In the genomic region with DNA sequence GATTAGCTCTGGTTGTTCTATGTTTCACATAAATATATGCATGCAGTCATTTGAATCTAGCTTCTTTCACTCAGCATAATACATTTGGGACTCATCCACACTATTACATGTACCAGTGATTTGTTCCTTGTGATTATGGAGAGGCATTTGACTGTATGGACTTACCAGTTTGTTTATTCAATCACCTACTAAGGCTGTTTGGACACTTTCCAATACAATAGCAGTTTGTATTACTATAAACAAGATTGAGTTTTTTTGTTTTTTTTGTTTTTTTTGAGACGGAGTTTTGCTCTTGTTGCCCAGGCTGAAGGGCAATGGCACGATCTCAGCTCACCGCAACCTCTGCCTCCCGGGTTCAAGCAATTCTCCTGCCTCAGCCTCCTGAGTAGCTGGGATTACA, we compare ENCODE assay signal across 14 cellular contexts.
A peak's percentile ranks its signal among the peaks of the same experiment; 100 is the strongest.
DNase-seq lines count a peak whose midpoint lies in the region; ATAC-seq and TF ChIP-seq lines count a peak whose summit lies in the region.
"Had no signal": no experiment of that assay in that cellular context is flagged by ENCODE, and none has a peak within 500 bp of the region (broad histone marks: within the 10 kb centered on the region; RNA-seq: fewer than 3 reads in every experiment).

No MANE protein-coding gene starts in this region.

- peak; percentile 55 for DNase-seq in ELR (ENCODE audit: low read depth)
- DNase-seq in WTC11 (ENCODE audit: low spot score), result no peak
- DNase-seq in psoas muscle, result no peak
- DNase-seq in erythroblast (lab: John Stamatoyannopoulos, UW), result no peak
- no peak for DNase-seq in effector memory CD4-positive, alpha-beta T cell
- no peak for DNase-seq in AG08395 (ENCODE audit: low spot score)
- DNase-seq: C1 segment of cervical spinal cord, H7, NCI-H1436, NCI-H2029 treated with DMSO at 0.1 percent for 48 hours, PC-9 had no signal

- ATAC-seq in WTC11 (no peak), psoas muscle (no peak)
- ATAC-seq: K562 had no signal

- H3K4me3 ChIP-seq in HEK293 (ENCODE audit: low read depth, low read length) (no peak overlapping the region), psoas muscle (no peak overlapping the region)
- H3K4me3 ChIP-seq in effector memory CD4-positive, alpha-beta T cell (ENCODE audit: insufficient read depth, low read depth, low read length, poor library complexity, severe bottlenecking), result no peak overlapping the region
- H3K4me3 ChIP-seq: K562, PC-9 had no signal

- 90 to 98% (median 98%) methylated on average over 3 to 4 of the region's 4 CpGs for WGBS in psoas muscle, 3 donors

- H3K9me3 ChIP-seq in HEK293 (ENCODE audit: control insufficient read depth, insufficient read depth, low read depth, low read length), result no peaks in the 10 kb centered on the region
- H3K9me3 ChIP-seq in psoas muscle, result no peaks in the 10 kb centered on the region
- no peaks in the 10 kb centered on the region for H3K9me3 ChIP-seq in effector memory CD4-positive, alpha-beta T cell (ENCODE audit: control insufficient read depth, low read length)

- no peaks in the 10 kb centered on the region for H3K27me3 Mint-ChIP-seq in WTC11 (ENCODE audit: low read depth)

- peaks cover 22% of the 10 kb centered on the region for H3K4me1 ChIP-seq in HEK293 (ENCODE audit: control insufficient read depth, insufficient read depth, low read length)
- H3K4me1 ChIP-seq in psoas muscle, result peaks cover 68% of the 10 kb centered on the region
- no peaks in the 10 kb centered on the region for H3K4me1 ChIP-seq in effector memory CD4-positive, alpha-beta T cell (ENCODE audit: control insufficient read depth, insufficient read depth, low read length, poor library complexity, severe bottlenecking)

- peak overlapping the region; percentile 34; the same call in 1 of the 2 replicates for H3K27ac Mint-ChIP-seq in WTC11

- no peak for TF ChIP-seq POLR2A in erythroblast (IDR thresholded peaks at IDR 0.05; ENCODE audit: low read length)

- H3K36me3 Mint-ChIP-seq in WTC11, result no peaks in the 10 kb centered on the region

- CTCF ChIA-PET in HEK293 (lab: Yijun Ruan, JAX) (interaction anchor here (0.6 to 2.2 kb wide), 3 partner anchors 8 to 48 kb away, joined by 3 to 6 read pairs (median 3); no protein-coding TSS in a partner anchor), WTC11 (lab: Charles Lee) (interaction anchor here (1.6 kb wide), 1 partner anchor 91 kb away, joined by 5 read pairs; no protein-coding TSS in a partner anchor)

- no peaks in the 10 kb centered on the region for H3K27me3 ChIP-seq in psoas muscle (ENCODE audit: insufficient read depth in 3 of 3, low read length in 2 of 3)
- no peaks in the 10 kb centered on the region for H3K27me3 ChIP-seq in effector memory CD4-positive, alpha-beta T cell (replicated peaks; ENCODE audit: control insufficient read depth, insufficient read depth, low read length, poor library complexity, severe bottlenecking)

- TF ChIP-seq CTCF in HEK293 (tag by site-specific recombination; IDR thresholded peaks at IDR 0.05) (no peak), WTC11 (IDR thresholded peaks at IDR 0.05) (no peak), psoas muscle (IDR thresholded peaks at IDR 0.05) (no peak)

- peaks cover 79% of the 10 kb centered on the region for H3K4me1 Mint-ChIP-seq in WTC11

- intact Hi-C loops in psoas muscle (cut with DNase I), result no loop called here

- H3K9me3 Mint-ChIP-seq in WTC11, result no peaks in the 10 kb centered on the region

- no peak overlapping the region for H3K27ac ChIP-seq in HEK293 (ENCODE audit: extremely low read depth, low read depth, low read length)
- peak overlapping the region; percentile 71 for H3K27ac ChIP-seq in psoas muscle
- H3K27ac ChIP-seq in effector memory CD4-positive, alpha-beta T cell (ENCODE audit: insufficient read depth, low read length, poor library complexity, severe bottlenecking), result no peak overlapping the region
- H3K27ac ChIP-seq: HL-60, PC-9 had no signal

- no peaks in the 10 kb centered on the region for H3K36me3 ChIP-seq in HEK293 (ENCODE audit: control insufficient read depth in 2 of 2, insufficient read depth in 1 of 2, low read length in 2 of 2)
- no peaks in the 10 kb centered on the region for H3K36me3 ChIP-seq in psoas muscle (ENCODE audit: insufficient read depth in 1 of 2, low read depth in 1 of 2)
- no peaks in the 10 kb centered on the region for H3K36me3 ChIP-seq in effector memory CD4-positive, alpha-beta T cell (ENCODE audit: control insufficient read depth, insufficient read depth, low read length)

- POLR2A ChIA-PET in HEK293 (lab: Yijun Ruan, JAX), result no interaction called here
- POLR2A ChIA-PET in WTC11 (lab: Charles Lee), result no interaction called here

- H3K4me3 Mint-ChIP-seq in WTC11, result no peak overlapping the region

TF ChIP-seq in HEK293, 187 proteins besides CTCF, POLR2A, EP300 and RAD21 (continues in another document):
- TF ChIP-seq, protein P1, sequence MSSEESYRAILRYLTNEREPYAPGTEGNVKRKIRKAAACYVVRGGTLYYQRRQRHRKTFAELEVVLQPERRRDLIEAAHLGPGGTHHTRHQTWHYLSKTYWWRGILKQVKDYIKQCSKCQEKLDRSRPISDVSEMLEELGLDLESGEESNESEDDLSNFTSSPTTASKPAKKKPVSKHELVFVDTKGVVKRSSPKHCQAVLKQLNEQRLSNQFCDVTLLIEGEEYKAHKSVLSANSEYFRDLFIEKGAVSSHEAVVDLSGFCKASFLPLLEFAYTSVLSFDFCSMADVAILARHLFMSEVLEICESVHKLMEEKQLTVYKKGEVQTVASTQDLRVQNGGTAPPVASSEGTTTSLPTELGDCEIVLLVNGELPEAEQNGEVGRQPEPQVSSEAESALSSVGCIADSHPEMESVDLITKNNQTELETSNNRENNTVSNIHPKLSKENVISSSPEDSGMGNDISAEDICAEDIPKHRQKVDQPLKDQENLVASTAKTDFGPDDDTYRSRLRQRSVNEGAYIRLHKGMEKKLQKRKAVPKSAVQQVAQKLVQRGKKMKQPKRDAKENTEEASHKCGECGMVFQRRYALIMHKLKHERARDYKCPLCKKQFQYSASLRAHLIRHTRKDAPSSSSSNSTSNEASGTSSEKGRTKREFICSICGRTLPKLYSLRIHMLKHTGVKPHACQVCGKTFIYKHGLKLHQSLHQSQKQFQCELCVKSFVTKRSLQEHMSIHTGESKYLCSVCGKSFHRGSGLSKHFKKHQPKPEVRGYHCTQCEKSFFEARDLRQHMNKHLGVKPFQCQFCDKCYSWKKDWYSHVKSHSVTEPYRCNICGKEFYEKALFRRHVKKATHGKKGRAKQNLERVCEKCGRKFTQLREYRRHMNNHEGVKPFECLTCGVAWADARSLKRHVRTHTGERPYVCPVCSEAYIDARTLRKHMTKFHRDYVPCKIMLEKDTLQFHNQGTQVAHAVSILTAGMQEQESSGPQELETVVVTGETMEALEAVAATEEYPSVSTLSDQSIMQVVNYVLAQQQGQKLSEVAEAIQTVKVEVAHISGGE (tag by site-specific recombination; conservative IDR thresholded peaks at IDR 0.05; ENCODE audit: low read depth), result no peak

TF ChIP-seq in WTC11, 78 proteins besides CTCF, POLR2A, EP300 and RAD21 (continues in another document):
- TF ChIP-seq, protein P2, sequence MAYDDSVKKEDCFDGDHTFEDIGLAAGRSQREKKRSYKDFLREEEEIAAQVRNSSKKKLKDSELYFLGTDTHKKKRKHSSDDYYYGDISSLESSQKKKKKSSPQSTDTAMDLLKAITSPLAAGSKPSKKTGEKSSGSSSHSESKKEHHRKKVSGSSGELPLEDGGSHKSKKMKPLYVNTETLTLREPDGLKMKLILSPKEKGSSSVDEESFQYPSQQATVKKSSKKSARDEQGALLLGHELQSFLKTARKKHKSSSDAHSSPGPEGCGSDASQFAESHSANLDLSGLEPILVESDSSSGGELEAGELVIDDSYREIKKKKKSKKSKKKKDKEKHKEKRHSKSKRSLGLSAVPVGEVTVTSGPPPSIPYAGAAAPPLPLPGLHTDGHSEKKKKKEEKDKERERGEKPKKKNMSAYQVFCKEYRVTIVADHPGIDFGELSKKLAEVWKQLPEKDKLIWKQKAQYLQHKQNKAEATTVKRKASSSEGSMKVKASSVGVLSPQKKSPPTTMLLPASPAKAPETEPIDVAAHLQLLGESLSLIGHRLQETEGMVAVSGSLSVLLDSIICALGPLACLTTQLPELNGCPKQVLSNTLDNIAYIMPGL (CRISPR knock-in tag; IDR thresholded peaks at IDR 0.05), result no peak
- TF ChIP-seq ZNF232 (CRISPR knock-in tag; IDR thresholded peaks at IDR 0.05) (no peak), NFYB (CRISPR knock-in tag; conservative IDR thresholded peaks at IDR 0.05; ENCODE audit: low read depth) (no peak), SMAD3 (CRISPR knock-in tag; IDR thresholded peaks at IDR 0.05; ENCODE audit: borderline replicate concordance) (no peak), ZNF263 (CRISPR knock-in tag; IDR thresholded peaks at IDR 0.05; ENCODE audit: low read depth) (no peak), TEAD4 (CRISPR knock-in tag; IDR thresholded peaks at IDR 0.05) (no peak), FOXP1 (CRISPR knock-in tag; IDR thresholded peaks at IDR 0.05; ENCODE audit: borderline replicate concordance) (no peak)
- TF ChIP-seq, protein P3, sequence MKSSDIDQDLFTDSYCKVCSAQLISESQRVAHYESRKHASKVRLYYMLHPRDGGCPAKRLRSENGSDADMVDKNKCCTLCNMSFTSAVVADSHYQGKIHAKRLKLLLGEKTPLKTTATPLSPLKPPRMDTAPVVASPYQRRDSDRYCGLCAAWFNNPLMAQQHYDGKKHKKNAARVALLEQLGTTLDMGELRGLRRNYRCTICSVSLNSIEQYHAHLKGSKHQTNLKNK (CRISPR knock-in tag; IDR thresholded peaks at IDR 0.05), result no peak
